In genomic region chr3:108951802-108952474, GRCh38 we compare ENCODE assay signal across 27 cellular contexts. TPM values are rescaled to one million over a fixed set of nuclear protein-coding genes. Genes with fewer than 3 reads are reported as not detected.
"Had no signal": no experiment of that assay in that cellular context is flagged by ENCODE, and none has a peak within 500 bp of the region (broad histone marks: within the 10 kb centered on the region; RNA-seq: fewer than 3 reads in every experiment).

No MANE protein-coding gene starts in this region.

- H3K9me3 Mint-ChIP-seq: activated naive CD8-positive, alpha-beta T cell treated with anti-CD3 and anti-CD28 coated beads, Interleukin-2, amount 10 ng/mL, durations not matched to agents 7 days and 5 days; T-helper 1 cell treated with Interleukin-12 subunit alpha and Interleukin-12 subunit beta and Interleukin-4 antibody, amounts not matched to agents 30 μg/mL and 1 μg/mL, for 36 hours; WTC11 had no signal

- H3K27ac ChIP-seq: adrenal gland had no signal

- H3K9me3 ChIP-seq: adrenal gland, SK-N-SH had no signal

- H3K4me3 Mint-ChIP-seq: activated CD8-positive, alpha-beta T cell treated with anti-CD3 and anti-CD28 coated beads, Interleukin-2, amount 10 ng/mL, durations not matched to agents 7 days and 5 days; activated naive CD8-positive, alpha-beta T cell treated with anti-CD3 and anti-CD28 coated beads, Interleukin-2, amount 10 ng/mL, durations not matched to agents 7 days and 5 days; T-helper 1 cell treated with Interleukin-12 subunit alpha and Interleukin-12 subunit beta and Interleukin-4 antibody, amounts not matched to agents 30 μg/mL and 1 μg/mL, for 36 hours; WTC11 had no signal

- ATAC-seq: activated CD8-positive, alpha-beta T cell treated with anti-CD3 and anti-CD28 coated beads, Interleukin-2, amount 10 ng/mL, durations not matched to agents 7 days and 5 days; Right ventricle myocardium inferior; WTC11 had no signal

- H3K4me3 ChIP-seq: adrenal gland had no signal

- H3K4me1 ChIP-seq: adrenal gland had no signal

- H3K27me3 ChIP-seq: adrenal gland had no signal

- H3K9ac ChIP-seq: SK-N-SH had no signal

- H3K27ac Mint-ChIP-seq: activated CD8-positive, alpha-beta T cell treated with anti-CD3 and anti-CD28 coated beads, Interleukin-2, amount 10 ng/mL, durations not matched to agents 7 days and 5 days; activated naive CD8-positive, alpha-beta T cell treated with anti-CD3 and anti-CD28 coated beads, Interleukin-2, amount 10 ng/mL, durations not matched to agents 7 days and 5 days; T-helper 1 cell treated with Interleukin-12 subunit alpha and Interleukin-12 subunit beta and Interleukin-4 antibody, amounts not matched to agents 30 μg/mL and 1 μg/mL, for 36 hours; WTC11 had no signal

- H3K4me1 Mint-ChIP-seq: activated naive CD8-positive, alpha-beta T cell treated with anti-CD3 and anti-CD28 coated beads, Interleukin-2, amount 10 ng/mL, durations not matched to agents 7 days and 5 days; WTC11 had no signal

- H3K36me3 Mint-ChIP-seq: activated naive CD8-positive, alpha-beta T cell treated with anti-CD3 and anti-CD28 coated beads, Interleukin-2, amount 10 ng/mL, durations not matched to agents 7 days and 5 days; WTC11 had no signal

- H3K4me2 ChIP-seq: SK-N-SH had no signal

- DNase-seq: activated CD4-positive, alpha-beta T cell treated with anti-CD3 and anti-CD28 coated beads for 48 hours; activated CD4-positive, alpha-beta T cell treated with anti-CD3 and anti-CD28 coated beads, Interleukin-2, amount 50 U/mL, for 4 hours; activated CD4-positive, CD25-positive, alpha-beta regulatory T cell treated with anti-CD3 and anti-CD28 coated beads, Interleukin-2, amount 50 U/mL, for 72 hours; activated CD8-positive, alpha-beta memory T cell treated with anti-CD3 and anti-CD28 coated beads, Interleukin-2, amount 50 U/mL, for 48 hours; activated CD8-positive, alpha-beta T cell treated with anti-CD3 and anti-CD28 coated beads, Interleukin-2, amount 10 ng/mL, durations not matched to agents 7 days and 5 days; activated naive CD4-positive, alpha-beta T cell treated with anti-CD3 and anti-CD28 coated beads, Interleukin-2, amount 50 U/mL, for 16 hours; activated naive CD8-positive, alpha-beta T cell treated with anti-CD3 and anti-CD28 coated beads, Interleukin-2, amount 10 ng/mL, durations not matched to agents 7 days and 5 days; activated T-cell treated with anti-CD3 and anti-CD28 coated beads, Interleukin-2, amount 50 U/mL, for 1 hour; adrenal gland; anterior cingulate cortex; central memory CD4-positive, alpha-beta T cell; Kasumi-1; KBM-7; NCI-H1105 treated with DMSO at 0.1 percent for 48 hours; NCI-H1436 treated with DMSO at 0.1 percent for 48 hours; NCI-H187 treated with DMSO at 0.1 percent for 48 hours; NCI-H2081 treated with DMSO at 0.1 percent for 48 hours; NCI-H510A treated with DMSO at 0.1 percent for 48 hours; NCI-H748 treated with DMSO at 0.1 percent for 48 hours; SK-N-SH; SW 1271 had no signal

- H3K36me3 ChIP-seq: adrenal gland had no signal

RNA-seq across cellular contexts. Expression of gene GUCA1C, which starts 1.7 kb away (rescaled TPM):
- total RNA-seq: activated CD8-positive, alpha-beta T cell treated with anti-CD3 and anti-CD28 coated beads, Interleukin-2, amount 10 ng/mL, durations not matched to agents 7 days and 5 days; activated naive CD8-positive, alpha-beta T cell treated with anti-CD3 and anti-CD28 coated beads, Interleukin-2, amount 10 ng/mL, durations not matched to agents 7 days and 5 days; adrenal gland; bronchial epithelial cell; OCI-LY7; Right ventricle myocardium inferior; RPMI7951; WTC11 had no signal
- polyA plus RNA-seq: SK-N-SH had no signal
